10 cellular contexts compared by ENCODE assay signal in the genomic region with DNA sequence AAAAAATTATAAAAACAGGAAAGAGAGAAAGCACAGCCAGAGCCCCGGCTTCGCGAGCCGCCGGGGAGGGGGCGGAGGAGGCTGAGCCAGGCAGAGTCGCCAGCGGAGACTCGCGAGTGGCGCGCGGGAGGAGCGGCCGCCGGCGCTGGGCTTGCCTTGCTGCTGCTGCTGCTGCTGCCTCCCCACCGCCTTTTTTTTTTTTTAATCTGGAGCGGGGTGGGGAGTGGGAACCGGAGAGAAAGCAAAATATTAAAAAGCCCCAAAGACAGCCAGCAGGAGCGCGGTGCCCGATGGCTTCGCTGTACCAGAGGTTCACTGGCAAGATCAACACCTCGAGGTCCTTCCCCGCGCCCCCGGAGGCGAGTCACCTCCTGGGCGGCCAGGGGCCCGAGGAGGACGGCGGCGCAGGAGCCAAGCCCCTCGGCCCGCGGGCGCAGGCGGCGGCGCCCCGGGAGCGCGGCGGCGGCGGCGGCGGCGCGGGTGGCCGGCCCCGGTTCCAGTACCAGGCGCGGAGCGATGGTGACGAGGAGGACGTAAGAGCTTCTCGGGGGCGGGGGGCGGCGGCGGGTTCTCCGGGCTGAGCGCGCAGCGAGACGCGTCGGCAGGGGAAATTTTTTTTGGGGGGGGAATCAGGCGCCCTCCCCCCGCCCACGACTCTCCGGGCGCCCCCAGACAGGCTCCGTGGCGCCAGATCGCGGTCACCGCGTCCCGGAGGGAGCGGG. TPM values are rescaled to one million over a fixed set of nuclear protein-coding genes. Genes with fewer than 3 reads are reported as not detected.
DNase-seq lines count a peak whose midpoint lies in the region; TF ChIP-seq lines count a peak whose summit lies in the region.
"Not testable (repeated sequence)": the region's sequence is repeated elsewhere in the genome, so short reads cannot be mapped to it uniquely, and the experiment has no call there.
"Had no signal": no experiment of that assay in that cellular context is flagged by ENCODE, and none has a peak within 500 bp of the region (broad histone marks: within the 10 kb centered on the region; RNA-seq: fewer than 3 reads in every experiment).

No MANE protein-coding gene starts in this region.

- H3K9me2 ChIP-seq in hepatocyte (replicated peaks; ENCODE audit: insufficient read depth), result not testable (repeated sequence)

- not testable (repeated sequence) for H3K18ac ChIP-seq in mesendoderm (ENCODE audit: low read length)

- H2BK15ac ChIP-seq in mesendoderm (replicated peaks; ENCODE audit: low read depth), result not testable (repeated sequence)

- peak overlapping the region; percentile 68 for H3K4me2 ChIP-seq in hepatocyte
- not testable (repeated sequence) for H3K4me2 ChIP-seq in mesendoderm (ENCODE audit: low read length); parathyroid adenoma (ENCODE audit: low read length)

- H3K36me3 ChIP-seq in HUES64 (ENCODE audit: insufficient read depth, low read length); hepatocyte (replicated peaks; ENCODE audit: insufficient read depth, low read depth); mesendoderm (ENCODE audit: control insufficient read depth, insufficient read depth, low read length); parathyroid adenoma (ENCODE audit: control insufficient read depth, insufficient read depth, low read length); suprapubic skin: not testable (repeated sequence)

- not testable (repeated sequence) for H2BK120ac ChIP-seq in mesendoderm (ENCODE audit: low read depth, low read length)

- H3K4ac ChIP-seq in mesendoderm (ENCODE audit: low read depth, low read length), result not testable (repeated sequence)

- H4K5ac ChIP-seq in mesendoderm (ENCODE audit: low read length), result not testable (repeated sequence)

- not testable (repeated sequence) for H3K79me2 ChIP-seq in hepatocyte; mesendoderm (ENCODE audit: control insufficient read depth, insufficient read depth, low read length); parathyroid adenoma

- not testable (repeated sequence) for H3K23ac ChIP-seq in mesendoderm (ENCODE audit: low read length)

- H4K20me1 ChIP-seq in hepatocyte (ENCODE audit: insufficient read depth, poor library complexity, severe bottlenecking), result not testable (repeated sequence)

- H2AFZ ChIP-seq in hepatocyte, result not testable (repeated sequence)
- H2AFZ ChIP-seq in parathyroid adenoma, result peak overlapping the region; percentile 91

- not testable (repeated sequence) for H3K9me3 ChIP-seq in HUES64 (ENCODE audit: insufficient read depth, low read depth, low read length); hepatocyte (ENCODE audit: low read depth); parathyroid adenoma (ENCODE audit: control insufficient read depth, low read length); suprapubic skin

- not testable (repeated sequence) for H3K56ac ChIP-seq in mesendoderm (ENCODE audit: low read length)

- not testable (repeated sequence) for H2AK5ac ChIP-seq in mesendoderm (ENCODE audit: low read length)

- H3K4me1 ChIP-seq in HUES64 (ENCODE audit: insufficient read depth, low read length); hepatocyte (ENCODE audit: insufficient read depth); mesendoderm (ENCODE audit: control insufficient read depth, low read depth, low read length); parathyroid adenoma; suprapubic skin: not testable (repeated sequence)

- TF ChIP-seq POLR2A in suprapubic skin (IDR thresholded peaks at IDR 0.05), result not testable (repeated sequence)

- peaks cover 14% of the 10 kb centered on the region for H3K27me3 ChIP-seq in HUES64 (ENCODE audit: insufficient read depth, low read length)
- H3K27me3 ChIP-seq in hepatocyte; mesendoderm (ENCODE audit: insufficient read depth, low read length, poor library complexity); parathyroid adenoma (ENCODE audit: control insufficient read depth, insufficient read depth, low read length): not testable (repeated sequence)
- H3K27me3 ChIP-seq in suprapubic skin, result peaks cover 15% of the 10 kb centered on the region

- H4K8ac ChIP-seq in mesendoderm (ENCODE audit: low read depth, low read length), result not testable (repeated sequence)

- TF ChIP-seq CTCF in hepatocyte (IDR thresholded peaks at IDR 0.05; ENCODE audit: poor library complexity); parathyroid adenoma (IDR thresholded peaks at IDR 0.05); suprapubic skin (IDR thresholded peaks at IDR 0.05): not testable (repeated sequence)

- not testable (repeated sequence) for H3K79me1 ChIP-seq in mesendoderm (ENCODE audit: low read length)

- H3K4me3 ChIP-seq in HUES64 (ENCODE audit: low read length), result peak overlapping the region; percentile 50
- H3K4me3 ChIP-seq in hepatocyte; mesendoderm (ENCODE audit: low read length); parathyroid adenoma (ENCODE audit: low read depth, low read length): not testable (repeated sequence)
- H3K4me3 ChIP-seq in suprapubic skin, result peak overlapping the region; percentile 22

- not testable (repeated sequence) for H2BK5ac ChIP-seq in mesendoderm (ENCODE audit: low read length)

- not testable (repeated sequence) for TF ChIP-seq EP300 in suprapubic skin (IDR thresholded peaks at IDR 0.05)

- not testable (repeated sequence) for H3K27ac ChIP-seq in HUES64 (ENCODE audit: low read depth, low read length); hepatocyte; mesendoderm (ENCODE audit: low read depth, low read length); suprapubic skin
- H3K27ac ChIP-seq in parathyroid adenoma, result peak overlapping the region; percentile 85

- WGBS in HUES64, result under 1% methylated on average over 53 of the region's 83 CpGs
- 1% methylated on average over 54 of the region's 83 CpGs for WGBS in hepatocyte (ENCODE audit: low lambda C conversion rate, missing lambda C conversion rate)
- no CpG with 5 or more reads among the region's 83 CpGs for WGBS in mesendoderm (ENCODE audit: extremely low coverage, insufficient coverage, low lambda C conversion rate)
- WGBS in suprapubic skin, result 5% methylated on average over 50 of the region's 83 CpGs

- H3K9ac ChIP-seq in HUES64 (ENCODE audit: low read depth, low read length); mesendoderm (ENCODE audit: low read length); parathyroid adenoma: not testable (repeated sequence)

- DNase-seq in Daoy (ENCODE audit: low read depth), result peak; percentile 16
- peak; percentile 35 for DNase-seq in RPMI8226
- DNase-seq in ecto neural progenitor cell (ENCODE audit: low spot score), result peak; percentile 50
- not testable (repeated sequence) for DNase-seq in hepatocyte (ENCODE audit: low spot score); suprapubic skin (ENCODE audit: low spot score in 2 of 2)
- peak; percentile 37 for DNase-seq in mesendoderm

RNA-seq across cellular contexts. Expression of gene DPP6, which starts 0.5 kb away (rescaled TPM):
- 0.24 and 0.91 TPM in 2 replicates for total RNA-seq in Daoy (2014; rRNA removed; shearing (Covaris generic))
- 2.7 TPM for polyA plus RNA-seq in HUES64 (2013, experiment 1 of 2)
- polyA plus RNA-seq in HUES64 (2013, experiment 2 of 2), result 4.4 TPM
- total RNA-seq in hepatocyte, result 0.12 and 0.20 TPM in 2 replicates
- polyA plus RNA-seq in hepatocyte, result 0.44 and 1.8 TPM in 2 replicates
- 0.98 TPM for polyA plus RNA-seq in mesendoderm (2013, experiment 1 of 2)
- 1.0 TPM for polyA plus RNA-seq in mesendoderm (2013, experiment 2 of 2)
- total RNA-seq in suprapubic skin, result 10 to 100 TPM in 3 of 4 donors, under 1 TPM in 1; 0.30 to 11.8 (median 10.7) TPM
- total RNA-seq: Caco-2 had no signal
- polyA plus RNA-seq: A549 had no signal
